In the genomic region with DNA sequence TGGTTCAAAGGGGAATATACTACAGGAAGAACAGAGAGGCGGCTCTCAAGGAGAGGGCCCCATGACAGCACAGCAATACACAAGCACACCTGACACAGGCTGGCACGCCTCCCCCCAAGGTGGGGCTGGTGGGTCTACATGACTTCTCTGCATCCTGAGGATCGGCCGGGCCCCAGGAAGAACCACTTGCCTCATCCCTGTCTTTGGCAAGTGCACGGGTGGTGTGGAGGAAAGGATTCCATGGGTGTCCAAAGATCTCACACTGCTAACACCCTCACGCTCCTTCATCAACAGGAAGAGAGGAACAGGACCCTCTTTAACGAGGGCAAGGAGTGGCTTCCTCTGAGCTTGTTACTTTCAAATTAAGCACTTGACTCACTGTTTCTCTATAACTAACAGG, we compare ENCODE assay signal across 1 cellular context.
TF ChIP-seq lines count a peak whose summit lies in the region.

No MANE protein-coding gene starts in this region.

TF ChIP-seq in GM23338, 12 proteins besides CTCF, POLR2A, EP300 and RAD21:
- TF ChIP-seq CREB1 (CRISPR knock-in tag; IDR thresholded peaks at IDR 0.05; ENCODE audit: low read depth) (no peak), REST (IDR thresholded peaks at IDR 0.05; ENCODE audit: unreplicated experiment) (no peak), EZH2 (IDR thresholded peaks at IDR 0.05; ENCODE audit: low read depth, unreplicated experiment) (no peak), ZNF114 (CRISPR knock-in tag; IDR thresholded peaks at IDR 0.05) (no peak), STAT1 (IDR thresholded peaks at IDR 0.05; ENCODE audit: unreplicated experiment) (no peak), EZH2phosphoT487 (IDR thresholded peaks at IDR 0.05; ENCODE audit: unreplicated experiment) (no peak), JUNB (IDR thresholded peaks at IDR 0.05; ENCODE audit: unreplicated experiment) (no peak), ZNF462 (CRISPR knock-in tag; IDR thresholded peaks at IDR 0.05) (no peak), NANOG (IDR thresholded peaks at IDR 0.05; ENCODE audit: borderline replicate concordance) (no peak), POLR2AphosphoS5 (IDR thresholded peaks at IDR 0.05; ENCODE audit: low read depth) (no peak), ZNF331 (CRISPR knock-in tag; IDR thresholded peaks at IDR 0.05; ENCODE audit: low read depth) (no peak)
- TF ChIP-seq, protein P1, sequence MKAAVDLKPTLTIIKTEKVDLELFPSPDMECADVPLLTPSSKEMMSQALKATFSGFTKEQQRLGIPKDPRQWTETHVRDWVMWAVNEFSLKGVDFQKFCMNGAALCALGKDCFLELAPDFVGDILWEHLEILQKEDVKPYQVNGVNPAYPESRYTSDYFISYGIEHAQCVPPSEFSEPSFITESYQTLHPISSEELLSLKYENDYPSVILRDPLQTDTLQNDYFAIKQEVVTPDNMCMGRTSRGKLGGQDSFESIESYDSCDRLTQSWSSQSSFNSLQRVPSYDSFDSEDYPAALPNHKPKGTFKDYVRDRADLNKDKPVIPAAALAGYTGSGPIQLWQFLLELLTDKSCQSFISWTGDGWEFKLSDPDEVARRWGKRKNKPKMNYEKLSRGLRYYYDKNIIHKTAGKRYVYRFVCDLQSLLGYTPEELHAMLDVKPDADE (IDR thresholded peaks at IDR 0.05), result no peak
